8 cellular contexts compared by ENCODE assay signal in the genomic region with DNA sequence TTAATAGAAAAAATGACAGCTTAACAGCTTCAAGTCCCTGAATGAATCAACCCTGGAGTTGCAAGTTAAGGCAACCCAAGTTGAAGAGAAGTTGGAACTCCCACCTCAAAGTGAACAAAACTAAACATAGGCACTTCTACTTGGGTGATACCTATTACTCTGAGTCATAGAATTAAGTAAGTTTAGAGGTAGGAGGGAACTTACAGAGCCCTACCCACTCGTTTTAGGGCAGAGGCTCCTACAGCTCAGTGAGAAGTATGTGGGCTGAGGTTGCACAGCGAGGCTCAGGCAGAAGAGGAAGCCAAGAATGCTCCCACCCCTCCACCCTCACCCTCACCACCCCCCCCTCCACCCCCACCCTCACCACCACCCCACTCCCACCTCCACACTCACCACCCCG. TPM values are rescaled to one million over a fixed set of nuclear protein-coding genes. Genes with fewer than 3 reads are reported as not detected.
DNase-seq lines count a peak whose midpoint lies in the region; ATAC-seq and TF ChIP-seq lines count a peak whose summit lies in the region.

No MANE protein-coding gene starts in this region.

- no peak overlapping the region for H3K4me3 ChIP-seq in smooth muscle cell

- H3K27me3 Mint-ChIP-seq in T-cell: no peaks in the 10 kb centered on the region

- DNase-seq in T-cell (peak in 32 of 34 experiments; percentile 24 to 71 (median 53)), foreskin keratinocyte (peak; percentile 32 to 52), DMS79 (lab: John Stamatoyannopoulos, UW) (no peak), ureter (ENCODE audit: low spot score) (no peak), islet precursor cell (no peak), smooth muscle cell (lab: John Stamatoyannopoulos, UW; ENCODE audit: unreplicated experiment) (no peak)

- CTCF ChIA-PET in T-cell (lab: Charles Lee): interaction anchor here (0.5 to 2.4 kb wide), 10 partner anchors 9 to 513 kb away, joined by 3 to 14 read pairs (median 6); a partner anchor contains a TSS

- ATAC-seq in GM18909 (IDR thresholded peaks at IDR 0.05; ENCODE audit: poor library complexity, unreplicated experiment): peak; percentile 76
- peak; percentile 77 for ATAC-seq in HG02973 (IDR thresholded peaks at IDR 0.05; ENCODE audit: unreplicated experiment)
- peak; percentile 81 to 89 (median 88) for ATAC-seq in T-cell (replicated peaks in 1 of 4)
- peak; percentile 92 for ATAC-seq in foreskin keratinocyte

- peaks cover 86 to 90% (median 87%) of the 10 kb centered on the region in 3 donors for H3K4me1 Mint-ChIP-seq in T-cell

- no peaks in the 10 kb centered on the region for H3K36me3 ChIP-seq in smooth muscle cell (ENCODE audit: low read depth)

- H3K4me2 ChIP-seq in smooth muscle cell: no peak overlapping the region

- H3K4me3 Mint-ChIP-seq in T-cell: peak overlapping the region in 1 of 3 donors; percentile 49

- TF ChIP-seq CTCF in foreskin keratinocyte (conservative IDR thresholded peaks at IDR 0.05): no peak
- no peak for TF ChIP-seq CTCF in smooth muscle cell (IDR thresholded peaks at IDR 0.05; ENCODE audit: borderline replicate concordance, insufficient read depth, poor library complexity, severe bottlenecking)

- H3K9ac ChIP-seq in smooth muscle cell (ENCODE audit: low read depth): no peak overlapping the region

- H3K9me3 Mint-ChIP-seq in T-cell: no peaks in the 10 kb centered on the region

- H3F3A ChIP-seq in smooth muscle cell (ENCODE audit: low read depth): no peaks in the 10 kb centered on the region

- H3K27me3 ChIP-seq in foreskin keratinocyte (peaks cover 37% of the 10 kb centered on the region), smooth muscle cell (ENCODE audit: low read depth) (no peaks in the 10 kb centered on the region)

- H3K9me3 ChIP-seq in smooth muscle cell (replicated peaks; ENCODE audit: low read depth): no peaks in the 10 kb centered on the region

- no peak overlapping the region for H2AFZ ChIP-seq in smooth muscle cell (ENCODE audit: low read depth)

- peak overlapping the region; percentile 92 to 96 for H3K27ac Mint-ChIP-seq in T-cell

- H3K4me1 ChIP-seq in foreskin keratinocyte (no peaks in the 10 kb centered on the region), smooth muscle cell (ENCODE audit: low read depth) (no peaks in the 10 kb centered on the region)

- no peaks in the 10 kb centered on the region for H4K20me1 ChIP-seq in smooth muscle cell (ENCODE audit: low read depth)

- H3K27ac ChIP-seq in foreskin keratinocyte (no peak overlapping the region), smooth muscle cell (ENCODE audit: low read depth) (no peak overlapping the region)

- 27% methylated on average over 1 of the region's 3 CpGs for WGBS in smooth muscle cell (ENCODE audit: low lambda C conversion rate)

- H3K36me3 Mint-ChIP-seq in T-cell: peaks cover 24% of the 10 kb centered on the region

- POLR2A ChIA-PET in T-cell (lab: Charles Lee): interaction anchor here (0.6 to 1.1 kb wide), 7 partner anchors 14 to 96 kb away, joined by 3 to 10 read pairs (median 3); a partner anchor contains a TSS

- no peaks in the 10 kb centered on the region for H3K79me2 ChIP-seq in smooth muscle cell (ENCODE audit: low read depth)

RNA-seq across cellular contexts. Expression of a gene that starts 42.2 kb away (rescaled TPM):
- total RNA-seq in T-cell: 10 to 100 TPM; 49.0 to 75.9 (median 67.0) TPM
- total RNA-seq in foreskin keratinocyte: under 0.01 TPM in 1 of 2 replicates, not detected in the other
- polyA plus RNA-seq in foreskin keratinocyte: under 0.01 TPM in 1 of 2 replicates, not detected in the other
- total RNA-seq in ureter: 10.6 TPM
- total RNA-seq in smooth muscle cell: 4.1 and 8.4 TPM in 2 replicates
- polyA plus RNA-seq in smooth muscle cell: 5.5 and 5.8 TPM in 2 replicates

Comparison
In these comparisons a context has a peak if more than half of its experiments do, and no peak if none do; other contexts are left out.
1. DNase-seq: peak in T-cell (32 of 34) and foreskin keratinocyte (2 of 2); none in DMS79 (single experiment), ureter (single experiment), islet precursor cell (single experiment) and smooth muscle cell (single experiment).
2. Peak in every context shown above with its lines, with median percentiles within 50 percentile points of each other: ATAC-seq.